8 cellular contexts compared by ENCODE assay signal in the genomic region with DNA sequence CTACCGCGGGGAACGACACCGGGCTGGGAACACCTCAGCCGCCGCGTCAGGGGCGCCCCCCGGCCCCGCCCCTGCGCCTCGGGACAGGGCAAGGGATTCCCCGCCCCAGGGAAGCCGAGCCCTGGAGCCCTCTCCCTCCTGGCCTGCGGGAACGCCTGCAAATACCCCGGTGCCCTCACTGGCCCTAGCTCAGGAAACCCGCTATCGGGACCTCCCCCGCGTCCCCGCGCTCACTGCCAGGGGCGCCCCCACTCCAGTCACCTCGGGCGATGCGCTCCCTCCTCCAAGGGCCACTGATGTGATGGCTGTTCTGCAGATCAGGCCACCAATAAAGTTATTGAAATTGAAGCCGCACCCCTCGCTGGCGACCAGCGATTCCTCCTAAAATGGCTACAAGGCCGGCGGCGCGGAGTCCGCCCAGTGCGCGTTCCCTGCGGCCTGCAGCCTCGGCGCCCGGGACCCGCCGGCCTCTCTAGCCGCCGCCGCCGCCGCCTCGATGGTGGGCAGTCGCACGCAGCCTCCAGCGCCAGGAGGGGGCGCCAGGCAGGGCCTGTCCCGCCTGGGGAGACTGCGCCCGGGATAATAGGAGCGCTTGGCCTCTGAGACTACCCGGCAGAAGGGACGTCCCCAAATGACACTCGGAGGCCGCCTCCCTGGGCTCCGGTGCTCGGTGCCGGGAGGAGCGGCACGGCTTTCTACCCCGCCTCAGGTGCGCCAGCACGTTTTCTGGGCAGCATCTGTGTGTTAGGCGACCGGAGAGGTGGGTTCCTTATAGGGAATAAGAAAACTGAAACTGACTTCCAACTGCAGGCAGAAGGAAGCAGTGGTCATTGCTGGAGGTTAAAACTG. TPM values are rescaled to one million over a fixed set of nuclear protein-coding genes. Genes with fewer than 3 reads are reported as not detected.
DNase-seq lines count a peak whose midpoint lies in the region; ATAC-seq and TF ChIP-seq lines count a peak whose summit lies in the region.

A gene with protein sequence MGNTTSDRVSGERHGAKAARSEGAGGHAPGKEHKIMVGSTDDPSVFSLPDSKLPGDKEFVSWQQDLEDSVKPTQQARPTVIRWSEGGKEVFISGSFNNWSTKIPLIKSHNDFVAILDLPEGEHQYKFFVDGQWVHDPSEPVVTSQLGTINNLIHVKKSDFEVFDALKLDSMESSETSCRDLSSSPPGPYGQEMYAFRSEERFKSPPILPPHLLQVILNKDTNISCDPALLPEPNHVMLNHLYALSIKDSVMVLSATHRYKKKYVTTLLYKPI (minus strand): TSS at position 303 of the 849 bp plus-strand sequence. CDS start 326 bp downstream, outside the sequence.

- peaks cover 20% of the 10 kb centered on the region for H3F3A ChIP-seq in neural progenitor cell (ENCODE audit: low read depth)

- H3K4me3 ChIP-seq in HAP-1 (peak within 1 kb of the TSS; percentile 93), neural progenitor cell (peak within 1 kb of the TSS; percentile 91), stomach smooth muscle (ENCODE audit: low read length in 2 of 2) (peak within 1 kb of the TSS; percentile 85 to 96)

- peak; percentile 88 for ATAC-seq in foreskin keratinocyte

- H3K9me3 Mint-ChIP-seq in neural progenitor cell = peaks cover 2% of the 10 kb centered on the region

- H3K36me3 ChIP-seq in HAP-1 (replicated peaks) (peaks cover 2% of the 10 kb centered on the region; the same call in 1 of the 2 replicates), neural progenitor cell (no peaks in the 10 kb centered on the region), stomach smooth muscle (ENCODE audit: control insufficient read depth in 2 of 2, insufficient read depth in 2 of 2, low read length in 2 of 2) (peaks cover 0 to 2% of the 10 kb centered on the region in 2 donors)

- H3K27me3 Mint-ChIP-seq in neural progenitor cell (ENCODE audit: insufficient read depth, low read depth) = peaks cover 7% of the 10 kb centered on the region

- in situ Hi-C loops in HAP-1 (cut with MboI; ENCODE audit: low sequenced_read_pairs) = loop anchor here (5.0 kb wide), 1 partner anchor 70 kb away; a partner anchor contains a TSS

- peak; percentile 97 for DNase-seq in GM03348 (ENCODE audit: low spot score)
- peak; percentile 92 to 93 for DNase-seq in HAP-1 (ENCODE audit: low spot score in 2 of 2)
- DNase-seq in M059J (ENCODE audit: low read depth) = peak; percentile 94
- peak; percentile 98 for DNase-seq in SHP77 treated with DMSO at 0.1 percent for 48 hours (lab: John Stamatoyannopoulos, UW)
- peak; percentile 78 for DNase-seq in activated gamma-delta T cell treated with anti-CD3 and anti-CD28 coated beads, Interleukin-2, amount 50 U/mL, for 16 hours (ENCODE audit: low read depth)
- DNase-seq in foreskin keratinocyte = peak; percentile 85 to 92
- DNase-seq in neural progenitor cell (ENCODE audit: low spot score) = peak; percentile 97

- peaks cover 4% of the 10 kb centered on the region for H3K36me3 Mint-ChIP-seq in neural progenitor cell

- H3K9ac ChIP-seq in neural progenitor cell = peak within 1 kb of the TSS; percentile 49
- peak within 1 kb of the TSS; percentile 86 to 95 for H3K9ac ChIP-seq in stomach smooth muscle (ENCODE audit: low read length in 2 of 2)

- H4K20me1 ChIP-seq in neural progenitor cell (ENCODE audit: low read depth) = peaks cover 4% of the 10 kb centered on the region

- peak within 1 kb of the TSS; percentile 78 for H3K4me2 ChIP-seq in neural progenitor cell

- peak within 1 kb of the TSS; percentile 98 for H2AFZ ChIP-seq in neural progenitor cell (replicated peaks)

- H3K4me1 Mint-ChIP-seq in neural progenitor cell = peaks cover 25% of the 10 kb centered on the region

- peak within 1 kb of the TSS; percentile 98 for H3K4me3 Mint-ChIP-seq in neural progenitor cell

- H3K27ac Mint-ChIP-seq in neural progenitor cell = peak within 1 kb of the TSS; percentile 98

- H3K9me3 ChIP-seq in HAP-1 = no peaks in the 10 kb centered on the region
- H3K9me3 ChIP-seq in neural progenitor cell (ENCODE audit: low read depth) = no peaks in the 10 kb centered on the region
- H3K9me3 ChIP-seq in stomach smooth muscle (ENCODE audit: control insufficient read depth in 2 of 2, low read length in 2 of 2) = no peaks in the 10 kb centered on the region

- H3K4me1 ChIP-seq in HAP-1 (peaks cover 30% of the 10 kb centered on the region), foreskin keratinocyte (peaks cover 28% of the 10 kb centered on the region), neural progenitor cell (peaks cover 31% of the 10 kb centered on the region), stomach smooth muscle (ENCODE audit: control insufficient read depth, insufficient read depth, low read length) (peaks cover 13% of the 10 kb centered on the region)

- TF ChIP-seq CTCF in foreskin keratinocyte (conservative IDR thresholded peaks at IDR 0.05) (peak; percentile 99), neural progenitor cell (IDR thresholded peaks at IDR 0.05) (peak; percentile 87)

- peaks cover 58% of the 10 kb centered on the region for H3K79me2 ChIP-seq in neural progenitor cell (ENCODE audit: low read depth)

- H3K27me3 ChIP-seq in HAP-1 (ENCODE audit: low read depth) (no peaks in the 10 kb centered on the region), foreskin keratinocyte (no peaks in the 10 kb centered on the region), neural progenitor cell (no peaks in the 10 kb centered on the region), stomach smooth muscle (ENCODE audit: control insufficient read depth in 1 of 2, insufficient read depth in 2 of 2, low read length in 2 of 2) (no peaks in the 10 kb centered on the region)

- H3K27ac ChIP-seq in foreskin keratinocyte (peak within 1 kb of the TSS; percentile 78), neural progenitor cell (peak within 1 kb of the TSS; percentile 87), stomach smooth muscle (ENCODE audit: low read length) (peak within 1 kb of the TSS; percentile 78)

RNA-seq across cellular contexts. Expression of the gene that starts here (rescaled TPM):
- 6.7 and 18.2 TPM in 2 replicates for total RNA-seq in M059J (2014; rRNA removed; shearing (Covaris generic))
- total RNA-seq in foreskin keratinocyte (18.5 and 23.9 TPM in 2 replicates), neural progenitor cell (ENCODE audit: low replicate concordance) (31.0 and 42.8 TPM in 2 replicates)
- polyA plus RNA-seq in foreskin keratinocyte = 5.9 and 6.4 TPM in 2 replicates

Comparison
In these comparisons a context has a peak if more than half of its experiments do, and no peak if none do; other contexts are left out.
1. Peak in every context shown above with its lines: DNase-seq, ATAC-seq, H3K4me3 ChIP-seq and H3K27ac ChIP-seq.